In the genomic region with DNA sequence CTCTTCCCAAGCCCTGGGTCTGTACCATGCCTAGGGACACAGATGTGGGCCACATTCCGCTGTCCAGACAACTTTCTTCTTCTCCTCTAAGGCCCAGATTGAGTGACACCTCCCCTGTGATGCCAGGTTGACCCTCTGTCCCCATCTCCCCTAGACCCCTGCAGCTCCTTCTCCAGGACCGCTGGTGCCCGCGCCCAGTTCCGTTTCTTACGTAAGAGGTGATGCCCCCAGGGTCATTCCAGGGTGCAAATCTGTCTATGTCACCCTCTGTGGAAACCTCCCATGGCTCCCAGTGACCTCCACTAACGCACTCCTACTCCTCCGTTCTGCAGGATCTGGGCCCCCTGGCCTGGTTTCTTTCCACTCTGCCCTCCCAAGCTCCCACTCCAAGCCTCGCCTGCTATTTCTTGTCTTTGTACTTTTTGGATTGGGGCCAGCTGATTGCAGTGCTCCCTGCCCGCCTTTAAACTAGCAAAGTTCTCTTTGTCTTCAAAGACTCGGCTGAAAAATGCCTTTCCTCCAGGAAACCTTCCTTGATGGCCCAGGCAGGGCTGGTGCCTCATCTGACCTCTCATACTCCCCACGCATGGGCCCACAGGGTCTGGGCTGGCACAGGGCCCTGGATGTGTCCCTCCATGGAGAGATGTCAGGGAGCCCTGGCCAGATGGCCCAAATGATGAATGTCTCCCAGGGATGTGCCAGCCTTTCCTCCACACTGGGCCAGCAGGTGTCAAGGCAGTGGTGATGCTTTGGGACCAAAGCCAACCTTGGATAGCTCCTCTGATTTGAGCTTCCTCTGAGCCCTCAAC, we compare ENCODE assay signal across 1 cellular context.
TF ChIP-seq lines count a peak whose summit lies in the region.

No MANE protein-coding gene starts in this region.

TF ChIP-seq in HEK293, 187 proteins besides CTCF, POLR2A, EP300 and RAD21 (continued from another document):
- TF ChIP-seq ZNF362 (tag by site-specific recombination; IDR thresholded peaks at IDR 0.05) (no peak), ZNF521 (tag by site-specific recombination; IDR thresholded peaks at IDR 0.05) (no peak)
